ENCODE assay signal across 27 cellular contexts in the genomic region with DNA sequence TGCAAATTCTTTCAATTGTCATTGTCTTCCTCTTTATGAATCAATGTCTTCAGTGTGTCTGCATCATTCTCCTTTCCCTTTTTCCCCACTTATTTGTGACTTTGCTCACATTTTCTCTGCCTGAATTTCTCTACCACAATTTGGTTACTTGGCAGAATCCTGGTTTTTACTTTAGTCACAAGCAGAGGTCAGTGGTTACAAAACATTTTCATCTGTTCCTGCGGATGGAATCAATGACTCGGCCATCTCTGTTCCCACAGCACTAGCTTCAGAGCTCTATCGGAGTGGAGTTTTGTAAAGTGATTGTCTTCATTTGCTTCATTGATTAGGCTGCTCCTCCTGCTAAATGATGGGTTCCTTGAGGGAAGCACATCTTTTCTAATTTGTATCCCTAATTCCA.
"Had no signal": no experiment of that assay in that cellular context is flagged by ENCODE, and none has a peak within 500 bp of the region (broad histone marks: within the 10 kb centered on the region; RNA-seq: fewer than 3 reads in every experiment).

No MANE protein-coding gene starts in this region.

- H3K9me3 ChIP-seq: body of pancreas, gastrocnemius medialis, tibial artery had no signal

- H2AFZ ChIP-seq: parathyroid adenoma had no signal

- H3K36me3 Mint-ChIP-seq: activated naive CD8-positive, alpha-beta T cell treated with anti-CD3 and anti-CD28 coated beads, Interleukin-2, amount 10 ng/mL, durations not matched to agents 7 days and 5 days; WTC11 had no signal

- H3K27ac ChIP-seq: body of pancreas, gastrocnemius medialis, parathyroid adenoma, tibial artery had no signal

- H3K27me3 ChIP-seq: body of pancreas, gastrocnemius medialis, tibial artery had no signal

- ATAC-seq: activated CD4-positive, alpha-beta T cell treated with anti-CD3 and anti-CD28 coated beads for 36 hours; activated T-cell treated with anti-CD3 and anti-CD28 coated beads, Interleukin-2, amount 50 U/mL, for 72 hours; body of pancreas; gastrocnemius medialis; left ventricle myocardium superior; right cardiac atrium; WTC11 had no signal

- H3K4me3 Mint-ChIP-seq: activated CD4-positive, alpha-beta T cell treated with anti-CD3 and anti-CD28 coated beads for 36 hours; activated naive CD4-positive, alpha-beta T cell treated with anti-CD3 and anti-CD28 coated beads for 36 hours; activated naive CD8-positive, alpha-beta T cell treated with anti-CD3 and anti-CD28 coated beads, Interleukin-2, amount 10 ng/mL, durations not matched to agents 7 days and 5 days; activated T-cell treated with anti-CD3 and anti-CD28 coated beads, Interleukin-2, amount 50 U/mL, for 72 hours; dendritic cell treated with granulocyte-macrophage colony-stimulating factor and Interleukin-4, amounts not matched to agents 40 ng/mL and 50 ng/mL, for 4 days; nephron progenitor cell; stimulated activated naive CD8-positive, alpha-beta T cell treated with anti-CD3 and anti-CD28 coated beads, Interleukin-15, Interleukin-2, amounts not matched to agents 100 ng/mL and 50 ng/mL, for 24 hours; WTC11 had no signal

- H3K27me3 Mint-ChIP-seq: activated CD4-positive, alpha-beta T cell treated with anti-CD3 and anti-CD28 coated beads for 36 hours; activated naive CD8-positive, alpha-beta T cell treated with anti-CD3 and anti-CD28 coated beads, Interleukin-2, amount 10 ng/mL, durations not matched to agents 7 days and 5 days; dendritic cell treated with granulocyte-macrophage colony-stimulating factor and Interleukin-4, amounts not matched to agents 40 ng/mL and 50 ng/mL, for 4 days; stimulated activated naive CD8-positive, alpha-beta T cell treated with anti-CD3 and anti-CD28 coated beads, Interleukin-15, Interleukin-2, amounts not matched to agents 100 ng/mL and 50 ng/mL, for 24 hours had no signal

- H3K9me3 Mint-ChIP-seq: activated naive CD8-positive, alpha-beta T cell treated with anti-CD3 and anti-CD28 coated beads, Interleukin-2, amount 10 ng/mL, durations not matched to agents 7 days and 5 days; dendritic cell treated with granulocyte-macrophage colony-stimulating factor and Interleukin-4, amounts not matched to agents 40 ng/mL and 50 ng/mL, for 4 days; nephron progenitor cell; WTC11 had no signal

- FAIRE-seq: endometrium, islet of Langerhans had no signal

- H3K4me1 Mint-ChIP-seq: activated CD4-positive, alpha-beta T cell treated with anti-CD3 and anti-CD28 coated beads for 36 hours; activated naive CD8-positive, alpha-beta T cell treated with anti-CD3 and anti-CD28 coated beads, Interleukin-2, amount 10 ng/mL, durations not matched to agents 7 days and 5 days; nephron progenitor cell had no signal

- H3K9ac ChIP-seq: parathyroid adenoma had no signal

- H3K79me2 ChIP-seq: parathyroid adenoma had no signal

- H3K4me1 ChIP-seq: body of pancreas, gastrocnemius medialis, parathyroid adenoma, tibial artery had no signal

- H3K4me3 ChIP-seq: body of pancreas, gastrocnemius medialis, tibial artery had no signal

- H3K27ac Mint-ChIP-seq: activated CD4-positive, alpha-beta T cell treated with anti-CD3 and anti-CD28 coated beads for 36 hours; activated naive CD4-positive, alpha-beta T cell treated with anti-CD3 and anti-CD28 coated beads for 36 hours; activated naive CD8-positive, alpha-beta T cell treated with anti-CD3 and anti-CD28 coated beads, Interleukin-2, amount 10 ng/mL, durations not matched to agents 7 days and 5 days; activated T-cell treated with anti-CD3 and anti-CD28 coated beads, Interleukin-2, amount 50 U/mL, for 72 hours; dendritic cell treated with granulocyte-macrophage colony-stimulating factor and Interleukin-4, amounts not matched to agents 40 ng/mL and 50 ng/mL, for 4 days; nephron progenitor cell; stimulated activated naive CD8-positive, alpha-beta T cell treated with anti-CD3 and anti-CD28 coated beads, Interleukin-15, Interleukin-2, amounts not matched to agents 100 ng/mL and 50 ng/mL, for 24 hours had no signal

- DNase-seq: activated CD4-positive, alpha-beta T cell treated with anti-CD3 and anti-CD28 coated beads for 36 hours; activated CD4-positive, alpha-beta T cell treated with anti-CD3 and anti-CD28 coated beads, Interleukin-2, amount 50 U/mL, for 4 hours; activated CD8-positive, alpha-beta memory T cell treated with anti-CD3 and anti-CD28 coated beads for 24 hours; activated CD8-positive, alpha-beta memory T cell treated with anti-CD3 and anti-CD28 coated beads, Interleukin-2, amount 50 U/mL, for 4 hours; activated effector memory CD4-positive, alpha-beta T cell treated with Interleukin-2 at 50 U/mL for 16 hours; activated naive CD4-positive, alpha-beta T cell treated with anti-CD3 and anti-CD28 coated beads for 36 hours; activated naive CD8-positive, alpha-beta T cell treated with anti-CD3 and anti-CD28 coated beads, Interleukin-2, amount 10 ng/mL, durations not matched to agents 7 days and 5 days; activated T-cell treated with anti-CD3 and anti-CD28 coated beads, Interleukin-2, amount 50 U/mL, for 72 hours; amygdala; body of pancreas; effector CD4-positive, alpha-beta T cell; gastrocnemius medialis; hippocampal formation; left ventricle myocardium superior; nephron progenitor cell; nucleus accumbens; right cardiac atrium; stimulated activated CD4-positive, alpha-beta T cell treated with anti-CD3 and anti-CD28 coated beads, Interleukin-12 subunit alpha, Interleukin-12 subunit beta, amount 100 ng/mL, for 4 hours; T-helper 1 cell; T-helper 9 cell; tibial artery had no signal

- H3K36me3 ChIP-seq: gastrocnemius medialis, tibial artery had no signal
